Comparison of ENCODE assay signal across 8 cellular contexts in the genomic region with DNA sequence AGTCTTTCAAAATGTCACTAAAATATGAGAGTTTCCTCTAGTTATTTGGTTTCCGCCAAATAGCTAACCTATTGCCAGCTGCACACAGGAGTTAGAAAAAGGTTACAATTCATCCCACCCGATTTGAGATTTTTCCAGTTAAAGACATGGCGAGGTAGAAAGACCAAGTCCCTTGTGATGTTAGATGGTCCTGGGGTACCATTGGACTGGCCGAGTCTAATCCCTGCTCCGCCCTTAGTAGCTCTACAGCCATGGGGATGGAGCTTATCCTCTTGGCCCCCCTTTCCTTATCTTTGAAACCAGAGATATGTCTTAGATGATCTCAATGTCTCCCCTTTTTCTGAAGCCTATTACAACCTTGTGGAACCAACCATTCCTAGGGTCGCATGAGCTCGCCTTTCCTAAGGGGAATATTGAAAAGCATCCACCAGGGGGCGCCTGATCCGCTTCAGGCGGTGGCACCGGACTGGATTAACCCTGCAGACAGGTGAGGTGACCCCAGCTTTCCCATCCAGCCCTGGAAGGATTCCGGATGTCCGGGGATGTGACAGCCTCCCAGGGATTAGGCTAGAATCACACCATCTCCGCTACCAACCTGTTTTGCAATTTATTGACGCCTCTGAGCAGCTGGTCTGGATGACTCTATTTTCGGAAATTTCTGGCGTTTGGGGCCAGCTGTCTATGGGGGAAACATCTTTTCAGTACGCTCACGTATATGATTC.
DNase-seq lines count a peak whose midpoint lies in the region; ATAC-seq, FAIRE-seq and TF ChIP-seq lines count a peak whose summit lies in the region.

No MANE protein-coding gene starts in this region.

- TF ChIP-seq CTCF in type B pancreatic cell (conservative IDR thresholded peaks at IDR 0.05), result peak; percentile 82

- H3K9me3 Mint-ChIP-seq in type B pancreatic cell, result peaks cover 3% of the 10 kb centered on the region

- DNase-seq in AML-193 (lab: John Stamatoyannopoulos, UW) (peak; percentile 17 to 24), H54 (ENCODE audit: insufficient read length, low spot score) (peak; percentile 76), NOMO-1 (lab: John Stamatoyannopoulos, UW; ENCODE audit: unreplicated experiment in 2 of 2) (peak; percentile 31 to 40), erythroblast (lab: John Stamatoyannopoulos, UW) (peak; percentile 52 to 77), nucleus accumbens (lab: John Stamatoyannopoulos, UW) (peak in 29 of 56 donors; percentile 2 to 65 (median 12)), type B pancreatic cell (ENCODE audit: extremely low spot score, unreplicated experiment) (no peak)
- DNase-seq in activated CD8-positive, alpha-beta memory T cell treated with anti-CD3 and anti-CD28 coated beads for 48 hours (ENCODE audit: low read depth in 2 of 3, low spot score in 2 of 3), result peak; percentile 14 to 65 (median 45)

- TF ChIP-seq POLR2A in H54 (IDR thresholded peaks at IDR 0.05; ENCODE audit: low read depth, low read length), result no peak
- TF ChIP-seq POLR2A in erythroblast (IDR thresholded peaks at IDR 0.05; ENCODE audit: low read length), result no peak

- H3K36me3 Mint-ChIP-seq in type B pancreatic cell, result no peaks in the 10 kb centered on the region

- H3K4me3 Mint-ChIP-seq in type B pancreatic cell, result no peak overlapping the region

- no peak overlapping the region for H3K27ac Mint-ChIP-seq in type B pancreatic cell

- peaks cover 14% of the 10 kb centered on the region for H3K4me1 Mint-ChIP-seq in type B pancreatic cell (ENCODE audit: unreplicated experiment)

- no peak for ATAC-seq in GM18907 (IDR thresholded peaks at IDR 0.05; ENCODE audit: unreplicated experiment)

- H3K27me3 Mint-ChIP-seq in type B pancreatic cell, result peaks cover 33% of the 10 kb centered on the region

- FAIRE-seq in H54 (lab: Jason Lieb, UNC), result no peak
